ENCODE assay signal across 7 cellular contexts in genomic region chr2:46395730-46396129, GRCh38.
A peak's percentile ranks its signal among the peaks of the same experiment; 100 is the strongest.
DNase-seq lines count a peak whose midpoint lies in the region; ATAC-seq, FAIRE-seq and TF ChIP-seq lines count a peak whose summit lies in the region.
"Not testable (repeated sequence)": the region's sequence is repeated elsewhere in the genome, so short reads cannot be mapped to it uniquely, and the experiment has no call there.

No MANE protein-coding gene starts in this region.

- intact Hi-C loops in IMR-90 (cut with micrococcal nuclease); cardiac septum (cut with DNase I): not testable (repeated sequence)
- intact Hi-C loops in HepG2 (cut with micrococcal nuclease; ENCODE audit: unreplicated experiment) = loop anchor here (2.0 kb wide), 2 partner anchors 13 to 65 kb away; no protein-coding TSS in a partner anchor

- H2BK20ac ChIP-seq in IMR-90 (ENCODE audit: low read depth, low read length) = not testable (repeated sequence)

- H3K27ac ChIP-seq in A549; IMR-90 (ENCODE audit: insufficient read depth, low read length); trophoblast cell (ENCODE audit: low read depth, low read length): not testable (repeated sequence)
- H3K27ac ChIP-seq in HepG2 (ENCODE audit: extremely low read length, insufficient read depth, low read length) = peak overlapping the region; percentile 60

- 41% methylated on average over 1 of the region's 1 CpG for WGBS in A549 (ENCODE audit: missing lambda C conversion rate)
- no CpG with 5 or more reads among the region's 1 CpG for WGBS in IMR-90 (ENCODE audit: extremely low coverage in 2 of 2, insufficient read length in 1 of 2), 2 experiments
- 100% methylated on average over 1 of the region's 1 CpG for WGBS in HepG2 (ENCODE audit: low lambda C conversion rate)
- no CpG with 5 or more reads among the region's 1 CpG for WGBS in trophoblast cell (ENCODE audit: extremely low coverage, insufficient coverage, insufficient read length)

- H3K79me2 ChIP-seq in HepG2 (ENCODE audit: insufficient read depth, low read length); trophoblast cell (ENCODE audit: control insufficient read depth, insufficient read depth, low read length, poor library complexity): not testable (repeated sequence)

- CTCF ChIA-PET in A549 (lab: Yijun Ruan, JAX) = interaction anchor here (0.6 to 1.1 kb wide), 3 partner anchors 10 to 65 kb away, joined by 3 to 5 read pairs (median 4); no protein-coding TSS in a partner anchor
- CTCF ChIA-PET in IMR-90 (lab: Yijun Ruan, JAX); HepG2 (lab: Yijun Ruan, JAX; ENCODE audit: low intra/inter-chr PET ratio, low total read pairs): not testable (repeated sequence)

- not testable (repeated sequence) for H2AK5ac ChIP-seq in IMR-90 (ENCODE audit: low read depth, low read length); trophoblast cell (ENCODE audit: low read length)

- H3K27me3 ChIP-seq in IMR-90 (ENCODE audit: control insufficient read depth, insufficient read depth, low read length); HepG2 (ENCODE audit: control insufficient read depth in 1 of 2, insufficient read depth in 2 of 2, low read length in 2 of 2); trophoblast cell (ENCODE audit: insufficient read depth, low read length): not testable (repeated sequence)

- H3K9me3 ChIP-seq in A549; IMR-90 (ENCODE audit: control insufficient read depth, insufficient read depth, low read length); HepG2 (ENCODE audit: low read length); trophoblast cell (ENCODE audit: insufficient read depth, low read depth, low read length): not testable (repeated sequence)

- not testable (repeated sequence) for ATAC-seq in A549; IMR-90 (ENCODE audit: low read depth); activated T-helper 17 cell treated with anti-CD3 and anti-CD28 coated beads, Interleukin-2, amount 50 U/mL, for 72 hours (replicated peaks); HepG2; natural killer cell treated with Interleukin-12 subunit alpha and Interleukin-12 subunit beta and Interleukin-15 and Interleukin-18, amount 100 ng/mL, for 72 hours

- H3K18ac ChIP-seq in IMR-90 (ENCODE audit: low read depth, low read length) = 0 out of 2 replicates have a peak overlapping the region, but pooled peaks have one; percentile 27
- H3K18ac ChIP-seq in trophoblast cell (ENCODE audit: low read length) = not testable (repeated sequence)

- H4K12ac ChIP-seq in trophoblast cell (ENCODE audit: low read depth, low read length) = not testable (repeated sequence)

- H3K9ac ChIP-seq in IMR-90 (ENCODE audit: low read depth, low read length); HepG2 (ENCODE audit: insufficient read depth, low read depth, low read length); trophoblast cell (ENCODE audit: low read length): not testable (repeated sequence)

- H4K5ac ChIP-seq in IMR-90 (ENCODE audit: low read depth, low read length) = not testable (repeated sequence)

- POLR2A ChIA-PET in A549 (lab: Yijun Ruan, JAX); IMR-90 (lab: Charles Lee; ENCODE audit: unreplicated experiment); HepG2 (lab: Yijun Ruan, JAX): not testable (repeated sequence)

- H3K14ac ChIP-seq in IMR-90 (replicated peaks; ENCODE audit: low read depth, low read length); trophoblast cell (ENCODE audit: low read length): not testable (repeated sequence)

- H3K9me3 Mint-ChIP-seq in activated T-helper 17 cell treated with anti-CD3 and anti-CD28 coated beads, Interleukin-2, amount 50 U/mL, for 72 hours; natural killer cell treated with Interleukin-12 subunit alpha and Interleukin-12 subunit beta and Interleukin-15 and Interleukin-18, amount 100 ng/mL, for 72 hours: not testable (repeated sequence)

- H4K8ac ChIP-seq in IMR-90 (ENCODE audit: low read depth in 2 of 2, low read length in 2 of 2); trophoblast cell (ENCODE audit: low read depth, low read length): not testable (repeated sequence)

- H3K23ac ChIP-seq in IMR-90 (ENCODE audit: low read depth, low read length); trophoblast cell (ENCODE audit: low read length): not testable (repeated sequence)

- in situ Hi-C loops in IMR-90 (cut with MboI; ENCODE audit: low sequenced_read_pairs); HepG2 (cut with HindIII; ENCODE audit: extremely low pct_ligation_motif_present, low pct_unique_long_range_greater_than_20kb): not testable (repeated sequence)

- not testable (repeated sequence) for H2AFZ ChIP-seq in IMR-90 (replicated peaks; ENCODE audit: low read length, poor library complexity); HepG2 (ENCODE audit: low read length); trophoblast cell (ENCODE audit: insufficient read depth, low read length, poor library complexity)

- H4K20me1 ChIP-seq in IMR-90 (ENCODE audit: insufficient read depth, low read length); HepG2 (ENCODE audit: insufficient read depth, low read length): not testable (repeated sequence)

- not testable (repeated sequence) for H3K4ac ChIP-seq in IMR-90 (ENCODE audit: low read depth, low read length); trophoblast cell (ENCODE audit: low read depth, low read length)

- H3K27me3 Mint-ChIP-seq in activated T-helper 17 cell treated with anti-CD3 and anti-CD28 coated beads, Interleukin-2, amount 50 U/mL, for 72 hours = peaks cover 17% of the 10 kb centered on the region
- peaks cover 14 to 17% of the 10 kb centered on the region in 2 donors for H3K27me3 Mint-ChIP-seq in natural killer cell treated with Interleukin-12 subunit alpha and Interleukin-12 subunit beta and Interleukin-15 and Interleukin-18, amount 100 ng/mL, for 72 hours

- not testable (repeated sequence) for TF ChIP-seq CTCF in A549 (IDR thresholded peaks at IDR 0.05); IMR-90 (conservative IDR thresholded peaks at IDR 0.05; ENCODE audit: low read depth, low read length); HepG2 (CRISPR knock-in tag; IDR thresholded peaks at IDR 0.05)

- H3K9me1 ChIP-seq in IMR-90 (ENCODE audit: insufficient read depth, low read length) = not testable (repeated sequence)

- not testable (repeated sequence) for H3K4me1 ChIP-seq in A549; IMR-90 (ENCODE audit: control insufficient read depth, insufficient read depth, low read length)
- H3K4me1 ChIP-seq in HepG2 (ENCODE audit: insufficient read depth, low read length) (peaks cover 41% of the 10 kb centered on the region), trophoblast cell (ENCODE audit: control insufficient read depth in 1 of 2, insufficient read depth in 2 of 2, low read length in 2 of 2) (peaks cover 0 to 14% of the 10 kb centered on the region in 2 experiments)

- not testable (repeated sequence) for H3K4me3 Mint-ChIP-seq in activated T-helper 17 cell treated with anti-CD3 and anti-CD28 coated beads, Interleukin-2, amount 50 U/mL, for 72 hours; natural killer cell treated with Interleukin-12 subunit alpha and Interleukin-12 subunit beta and Interleukin-15 and Interleukin-18, amount 100 ng/mL, for 72 hours

- not testable (repeated sequence) for H2AK9ac ChIP-seq in IMR-90 (replicated peaks; ENCODE audit: low read depth, low read length, poor library complexity)

- H3K56ac ChIP-seq in IMR-90 (ENCODE audit: extremely low read depth, insufficient read depth, low read length) = not testable (repeated sequence)

- BruUV-seq in IMR-90 (replicated peaks; lab: Mats Ljungman, UMichigan); HepG2 (replicated peaks; lab: Mats Ljungman, UMichigan): not testable (repeated sequence)

- H3K4me3 ChIP-seq in A549; IMR-90 (ENCODE audit: insufficient read depth, low read depth, low read length); HepG2 (replicated peaks in 1 of 3; ENCODE audit: insufficient read depth in 1 of 3, low read depth in 2 of 3, low read length in 3 of 3); trophoblast cell (ENCODE audit: low read depth, low read length): not testable (repeated sequence)

- not testable (repeated sequence) for H2BK120ac ChIP-seq in IMR-90 (ENCODE audit: low read depth, low read length); trophoblast cell (ENCODE audit: insufficient read depth, low read length, poor library complexity)

- dilution Hi-C loops in IMR-90 (cut with HindIII; ENCODE audit: low sequenced_read_pairs, unreplicated experiment) = not testable (repeated sequence)

- DNase-seq in A549 (ENCODE audit: low read depth in 1 of 2, low spot score in 1 of 2); IMR-90; HepG2 (ENCODE audit: low spot score); natural killer cell treated with Interleukin-12 subunit alpha and Interleukin-12 subunit beta and Interleukin-15 and Interleukin-18, amount 100 ng/mL, for 72 hours (ENCODE audit: low spot score); trophoblast cell: not testable (repeated sequence)
- DNase-seq in cardiac septum (ENCODE audit: low spot score) = peak; percentile 44

- H2BK15ac ChIP-seq in IMR-90 (ENCODE audit: low read depth, low read length) = not testable (repeated sequence)

- H3K36me3 Mint-ChIP-seq in activated T-helper 17 cell treated with anti-CD3 and anti-CD28 coated beads, Interleukin-2, amount 50 U/mL, for 72 hours (ENCODE audit: low read depth); natural killer cell treated with Interleukin-12 subunit alpha and Interleukin-12 subunit beta and Interleukin-15 and Interleukin-18, amount 100 ng/mL, for 72 hours: not testable (repeated sequence)

- TF ChIP-seq POLR2A in A549 (IDR thresholded peaks at IDR 0.05; ENCODE audit: low read length); IMR-90 (IDR thresholded peaks at IDR 0.05; ENCODE audit: low read depth, low read length); HepG2 (IDR thresholded peaks at IDR 0.05; ENCODE audit: insufficient read depth in 1 of 2, low read depth in 2 of 2, low read length in 2 of 2): not testable (repeated sequence)

- H4K91ac ChIP-seq in IMR-90 (ENCODE audit: insufficient read depth, low read depth, low read length) = not testable (repeated sequence)
- peak overlapping the region; percentile 28 for H4K91ac ChIP-seq in trophoblast cell (ENCODE audit: low read depth, low read length)

- TF ChIP-seq EP300 in A549 (IDR thresholded peaks at IDR 0.05); HepG2 (IDR thresholded peaks at IDR 0.05; ENCODE audit: low read depth in 2 of 2, low read length in 2 of 2); HepG2 (CRISPR knock-in tag; IDR thresholded peaks at IDR 0.05; ENCODE audit: borderline replicate concordance): not testable (repeated sequence)

- not testable (repeated sequence) for TF ChIP-seq RAD21 in A549 (conservative IDR thresholded peaks at IDR 0.05 in 1 of 2, IDR thresholded peaks at IDR 0.05 in 1 of 2); IMR-90 (IDR thresholded peaks at IDR 0.05; ENCODE audit: low read length); HepG2 (CRISPR knock-in tag; IDR thresholded peaks at IDR 0.05)

- peak overlapping the region; percentile 18 for H3K27ac Mint-ChIP-seq in activated T-helper 17 cell treated with anti-CD3 and anti-CD28 coated beads, Interleukin-2, amount 50 U/mL, for 72 hours
- H3K27ac Mint-ChIP-seq in natural killer cell treated with Interleukin-12 subunit alpha and Interleukin-12 subunit beta and Interleukin-15 and Interleukin-18, amount 100 ng/mL, for 72 hours = peak overlapping the region; percentile 54 to 77

- not testable (repeated sequence) for H2BK5ac ChIP-seq in IMR-90 (ENCODE audit: low read depth, low read length, poor library complexity, severe bottlenecking); trophoblast cell (ENCODE audit: low read depth, low read length, poor library complexity)

- not testable (repeated sequence) for FAIRE-seq in A549 (lab: Jason Lieb, UNC); HepG2 (lab: Jason Lieb, UNC)

- H2BK12ac ChIP-seq in trophoblast cell (ENCODE audit: low read length) = not testable (repeated sequence)

- H3K4me1 Mint-ChIP-seq in activated T-helper 17 cell treated with anti-CD3 and anti-CD28 coated beads, Interleukin-2, amount 50 U/mL, for 72 hours = not testable (repeated sequence)
- peaks cover 15 to 31% of the 10 kb centered on the region in 2 donors for H3K4me1 Mint-ChIP-seq in natural killer cell treated with Interleukin-12 subunit alpha and Interleukin-12 subunit beta and Interleukin-15 and Interleukin-18, amount 100 ng/mL, for 72 hours (ENCODE audit: low read depth in 2 of 2)

- not testable (repeated sequence) for H3K79me1 ChIP-seq in IMR-90 (ENCODE audit: low read depth in 1 of 2, low read length in 2 of 2); trophoblast cell (ENCODE audit: low read length)

- H3K36me3 ChIP-seq in IMR-90 (ENCODE audit: control insufficient read depth, insufficient read depth, low read length); HepG2 (replicated peaks in 1 of 2; ENCODE audit: control insufficient read depth in 1 of 2, insufficient read depth in 2 of 2, low read length in 2 of 2); trophoblast cell (ENCODE audit: control insufficient read depth in 1 of 2, insufficient read depth in 2 of 2, low read length in 2 of 2): not testable (repeated sequence)

- not testable (repeated sequence) for H3K4me2 ChIP-seq in A549; IMR-90 (ENCODE audit: low read depth, low read length); trophoblast cell (ENCODE audit: low read length)
- H3K4me2 ChIP-seq in HepG2 (ENCODE audit: low read depth, low read length) = peak overlapping the region; percentile 68
